ENCODE assay signal across 8 cellular contexts in genomic region chr14:102323102-102323501, GRCh38. TPM values are rescaled to one million over a fixed set of nuclear protein-coding genes. Genes with fewer than 3 reads are reported as not detected.
DNase-seq lines count a peak whose midpoint lies in the region; ATAC-seq, FAIRE-seq and TF ChIP-seq lines count a peak whose summit lies in the region.

No MANE protein-coding gene starts in this region.

- H3K27ac ChIP-seq in prostate gland: no peak overlapping the region

- intact Hi-C loops in prostate gland (cut with DNase I): loop anchor here (5.0 kb wide), 2 partner anchors 39 to 189 kb away; partner anchors contain the start of genes CINP and TECPR2

- no peak overlapping the region for H3K4me3 Mint-ChIP-seq in activated T-cell treated with anti-CD3 and anti-CD28 coated beads, Interleukin-2, amount 50 U/mL, for 72 hours

- peaks cover 22% of the 10 kb centered on the region for H3K4me1 Mint-ChIP-seq in activated T-cell treated with anti-CD3 and anti-CD28 coated beads, Interleukin-2, amount 50 U/mL, for 72 hours (ENCODE audit: low read depth)

- WGBS in prostate gland: 35% methylated on average over 8 of the region's 8 CpGs

- H3K27me3 Mint-ChIP-seq in activated T-cell treated with anti-CD3 and anti-CD28 coated beads, Interleukin-2, amount 50 U/mL, for 72 hours (ENCODE audit: low read depth): no peaks in the 10 kb centered on the region

- no peaks in the 10 kb centered on the region for H3K9me3 Mint-ChIP-seq in activated T-cell treated with anti-CD3 and anti-CD28 coated beads, Interleukin-2, amount 50 U/mL, for 72 hours

- peaks cover 0 to 3% of the 10 kb centered on the region in 2 donors for H3K36me3 Mint-ChIP-seq in activated T-cell treated with anti-CD3 and anti-CD28 coated beads, Interleukin-2, amount 50 U/mL, for 72 hours (ENCODE audit: insufficient read depth in 2 of 2)

- H3K27me3 ChIP-seq in prostate gland (replicated peaks; ENCODE audit: insufficient read depth): no peaks in the 10 kb centered on the region

- ATAC-seq in activated T-cell treated with anti-CD3 and anti-CD28 coated beads, Interleukin-2, amount 50 U/mL, for 72 hours (replicated peaks in 1 of 2): no peak
- ATAC-seq in GM18868 (IDR thresholded peaks at IDR 0.05; ENCODE audit: unreplicated experiment) (no peak), GM19328 (IDR thresholded peaks at IDR 0.05; ENCODE audit: unreplicated experiment) (no peak)

- peak; percentile 86 for DNase-seq in ELR (ENCODE audit: low read depth)
- DNase-seq in NCI-H1930 (lab: John Stamatoyannopoulos, UW): peak; percentile 20 to 29
- peak; percentile 8 to 49 for DNase-seq in activated T-cell treated with anti-CD3 and anti-CD28 coated beads, Interleukin-2, amount 50 U/mL, for 72 hours
- DNase-seq in glomerular visceral epithelial cell (ENCODE audit: extremely low spot score): peak; percentile 77
- peak; percentile 64 for DNase-seq in prostate gland (ENCODE audit: low spot score)

- TF ChIP-seq POLR2A in prostate gland (IDR thresholded peaks at IDR 0.05): no peak

- peak; percentile 91 for FAIRE-seq in A204.1 (lab: Jason Lieb, UNC)

- peak in 2 of 4 experiments; percentile 50 to 53 for TF ChIP-seq CTCF in prostate gland (IDR thresholded peaks at IDR 0.05)

- no peaks in the 10 kb centered on the region for H3K36me3 ChIP-seq in prostate gland

- no peaks in the 10 kb centered on the region for H3K9me3 ChIP-seq in prostate gland

- no peak overlapping the region for H3K4me3 ChIP-seq in prostate gland

- H3K27ac Mint-ChIP-seq in activated T-cell treated with anti-CD3 and anti-CD28 coated beads, Interleukin-2, amount 50 U/mL, for 72 hours: peak overlapping the region; percentile 18

- peaks cover 1% of the 10 kb centered on the region for H3K4me1 ChIP-seq in prostate gland (replicated peaks)

RNA-seq across cellular contexts. Expression of gene ZNF839, which starts 3.6 kb away (rescaled TPM):
- total RNA-seq in activated T-cell treated with anti-CD3 and anti-CD28 coated beads, Interleukin-2, amount 50 U/mL, for 72 hours: 10 to 100 TPM; 18.1 to 21.5 TPM
- total RNA-seq in prostate gland: 10 to 100 TPM; 11.7 to 33.8 TPM

RNA-seq across cellular contexts. Expression of gene MOK, which starts 18.1 kb away (rescaled TPM):
- 1 to 10 TPM; 2.8 to 5.7 TPM for total RNA-seq in activated T-cell treated with anti-CD3 and anti-CD28 coated beads, Interleukin-2, amount 50 U/mL, for 72 hours
- total RNA-seq in prostate gland: 10 to 100 TPM; 17.8 to 95.5 TPM

RNA-seq across cellular contexts. Expression of gene CINP, which starts 39.6 kb away (rescaled TPM):
- total RNA-seq in activated T-cell treated with anti-CD3 and anti-CD28 coated beads, Interleukin-2, amount 50 U/mL, for 72 hours: 10 to 100 TPM; 40.6 to 43.0 TPM
- 10 to 100 TPM; 36.2 to 40.8 TPM for total RNA-seq in prostate gland

RNA-seq across cellular contexts. Expression of gene TECPR2, which starts 39.6 kb away (rescaled TPM):
- 1 to 10 TPM; 8.7 to 9.7 TPM for total RNA-seq in activated T-cell treated with anti-CD3 and anti-CD28 coated beads, Interleukin-2, amount 50 U/mL, for 72 hours
- total RNA-seq in prostate gland: 10 to 100 TPM; 12.9 to 45.0 TPM

Comparison
In these comparisons a context has a peak if more than half of its experiments do, and no peak if none do; other contexts are left out.
1. DNase-seq: peak in every context shown above with its lines; median percentile 86 in ELR; 77 in glomerular visceral epithelial cell; 64 in prostate gland; 28 in activated T-cell treated with anti-CD3 and anti-CD28 coated beads, Interleukin-2, amount 50 U/mL, for 72 hours; 24 in NCI-H1930.